1 cellular context compared by ENCODE assay signal in the genomic region with DNA sequence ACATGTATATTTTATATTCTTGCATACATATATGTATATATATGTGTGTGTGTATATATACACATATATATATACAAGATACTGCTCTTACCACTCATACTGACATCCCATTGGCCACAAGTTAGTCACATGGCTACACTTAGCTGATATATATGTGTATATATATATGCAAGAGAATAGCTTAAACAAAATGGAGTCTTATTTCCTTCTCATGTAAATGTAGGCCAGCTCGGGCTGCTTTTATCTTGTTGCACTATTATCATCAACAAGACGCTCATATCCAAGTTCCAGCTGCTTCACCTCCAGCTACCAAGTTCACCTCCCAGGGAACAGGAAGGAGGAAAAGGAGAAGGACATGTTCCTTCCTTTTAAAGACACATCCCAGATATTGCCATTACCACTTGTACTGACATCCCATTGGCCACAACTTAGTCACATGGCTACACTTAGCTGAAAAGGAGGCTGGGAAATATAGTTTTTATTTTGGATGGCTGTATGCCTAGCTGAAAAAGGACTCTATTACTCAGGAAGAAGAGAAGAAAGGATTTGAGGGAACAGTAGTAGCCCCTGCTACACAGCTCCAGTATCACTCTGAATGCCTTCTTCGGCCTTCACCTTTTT.
TF ChIP-seq lines count a peak whose summit lies in the region.

No MANE protein-coding gene starts in this region.

TF ChIP-seq in IMR-90, 13 proteins besides CTCF, POLR2A, EP300 and RAD21:
- no peak for TF ChIP-seq RCOR1 (IDR thresholded peaks at IDR 0.05; ENCODE audit: insufficient replicate concordance, low read length)
- no peak for TF ChIP-seq BHLHE40 (IDR thresholded peaks at IDR 0.05; ENCODE audit: low read depth, low read length)
- no peak for TF ChIP-seq MXI1 (IDR thresholded peaks at IDR 0.05; ENCODE audit: borderline replicate concordance, low read depth, low read length)
- no peak for TF ChIP-seq MAFK (IDR thresholded peaks at IDR 0.05; ENCODE audit: low read depth, low read length)
- no peak for TF ChIP-seq FOS (IDR thresholded peaks at IDR 0.05; ENCODE audit: low read depth, low read length)
- TF ChIP-seq NFE2L2 (IDR thresholded peaks at IDR 0.05; ENCODE audit: low read depth, low read length), result no peak
- TF ChIP-seq MAZ (IDR thresholded peaks at IDR 0.05; ENCODE audit: borderline replicate concordance, low read depth, low read length), result no peak
- TF ChIP-seq CEBPB (IDR thresholded peaks at IDR 0.05; ENCODE audit: low read depth, low read length), result no peak
- no peak for TF ChIP-seq USF2 (IDR thresholded peaks at IDR 0.05; ENCODE audit: low read depth, low read length)
- TF ChIP-seq SMC3 (IDR thresholded peaks at IDR 0.05; ENCODE audit: low read depth, low read length), result no peak
- TF ChIP-seq CHD1 (IDR thresholded peaks at IDR 0.05; ENCODE audit: low read depth, low read length), result no peak
- TF ChIP-seq RFX5 (IDR thresholded peaks at IDR 0.05; ENCODE audit: low read depth, low read length), result no peak
- TF ChIP-seq ELK1 (IDR thresholded peaks at IDR 0.05; ENCODE audit: borderline replicate concordance, low read depth, low read length), result no peak
TF ChIP-seq in IMR-90: peak in this region for 0.
